23 cellular contexts compared by ENCODE assay signal in the genomic region with DNA sequence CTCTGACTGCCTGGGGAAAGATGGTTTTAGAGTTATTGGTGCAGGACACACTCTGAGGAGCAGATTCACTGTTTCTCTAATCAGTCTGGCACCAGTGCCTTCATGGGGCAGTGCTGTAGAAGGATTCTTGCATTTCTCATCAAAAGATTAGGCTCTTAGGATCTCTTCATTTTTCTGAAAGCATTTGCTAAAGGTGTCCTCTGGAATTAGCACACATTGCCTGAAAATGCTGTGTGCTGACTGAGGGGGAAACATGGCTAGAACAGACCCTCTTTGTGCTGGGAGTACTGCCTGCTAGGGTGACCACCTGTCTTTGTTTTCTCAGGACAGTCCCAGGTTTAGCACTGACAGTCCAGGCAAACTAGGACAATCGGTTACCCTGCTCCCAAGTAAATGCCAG.
A peak's percentile ranks its signal among the peaks of the same experiment; 100 is the strongest.
DNase-seq lines count a peak whose midpoint lies in the region; ATAC-seq and TF ChIP-seq lines count a peak whose summit lies in the region.
"Had no signal": no experiment of that assay in that cellular context is flagged by ENCODE, and none has a peak within 500 bp of the region (broad histone marks: within the 10 kb centered on the region; RNA-seq: fewer than 3 reads in every experiment).

No MANE protein-coding gene starts in this region.

- WGBS in gastroesophageal sphincter (ENCODE audit: low coverage in 1 of 2), 2 donors = 100% methylated on average over 1 of the region's 1 CpG; no CpG with 5 or more reads in 1 of the 2 donors

- H3K27ac Mint-ChIP-seq in GM23338 = no peak overlapping the region
- H3K27ac Mint-ChIP-seq: CD4-positive, CD25-positive, alpha-beta regulatory T cell had no signal

- ATAC-seq in GM23338 = no peak
- ATAC-seq in gastroesophageal sphincter = no peak
- ATAC-seq in HG02798 (IDR thresholded peaks at IDR 0.05; ENCODE audit: poor library complexity, unreplicated experiment) = no peak
- ATAC-seq: GM12878 had no signal

- no peaks in the 10 kb centered on the region for H3K9me3 ChIP-seq in gastroesophageal sphincter
- H3K9me3 ChIP-seq: Caco-2, Peyer's patch, SJCRH30 had no signal

- H3K4me1 Mint-ChIP-seq in GM23338 = peaks cover 5% of the 10 kb centered on the region; the same call in 1 of the 3 replicates

- H3K27ac ChIP-seq in GM23338 (ENCODE audit: low read depth) = no peak overlapping the region
- H3K27ac ChIP-seq in VCaP = peak overlapping the region; percentile 31; the same call in 1 of the 2 replicates
- peak overlapping the region in 3 of 4 donors; percentile 14 to 39 (median 20) for H3K27ac ChIP-seq in gastroesophageal sphincter
- H3K27ac ChIP-seq: Peyer's patch, SJCRH30 had no signal

- H2AFZ ChIP-seq in GM23338 = 0 out of 2 replicates have a peak overlapping the region, but pooled peaks have one; percentile 7

- H3K4me3 Mint-ChIP-seq in GM23338 = no peak overlapping the region
- H3K4me3 Mint-ChIP-seq: CD4-positive, CD25-positive, alpha-beta regulatory T cell; IgD-negative memory B cell had no signal

- H3K79me2 ChIP-seq in GM23338 (replicated peaks; ENCODE audit: insufficient read depth) = no peaks in the 10 kb centered on the region

- no peaks in the 10 kb centered on the region for H3F3A ChIP-seq in GM23338 (replicated peaks; ENCODE audit: low read depth)

- TF ChIP-seq CTCF in GM23338 (conservative IDR thresholded peaks at IDR 0.05; ENCODE audit: low read depth in 2 of 2) (no peak), VCaP (conservative IDR thresholded peaks at IDR 0.05) (no peak), gastroesophageal sphincter (IDR thresholded peaks at IDR 0.05) (no peak)

- H3K4me1 ChIP-seq in GM23338 (ENCODE audit: insufficient read depth) = no peaks in the 10 kb centered on the region
- H3K4me1 ChIP-seq in gastroesophageal sphincter = peaks cover 0 to 6% (median 0%) of the 10 kb centered on the region in 3 donors
- H3K4me1 ChIP-seq: Caco-2, Peyer's patch, SJCRH30 had no signal

- peaks cover 10% of the 10 kb centered on the region; the same call in 2 of the 3 replicates for H3K9me3 Mint-ChIP-seq in GM23338

- no peak overlapping the region for H3K4me2 ChIP-seq in GM23338

- no peak for TF ChIP-seq POLR2A in gastroesophageal sphincter (IDR thresholded peaks at IDR 0.05)

- DNase-seq in GM23338 (ENCODE audit: low spot score) (no peak), retina (peak; percentile 11), NCI-H1417 (lab: John Stamatoyannopoulos, UW) (no peak), RKO (ENCODE audit: low spot score) (no peak), COLO829 (ENCODE audit: low spot score) (no peak)
- DNase-seq: Caco-2; CD4-positive, CD25-positive, alpha-beta regulatory T cell; DMS 273 treated with DMSO at 0.1 percent for 48 hours; GOT3; MV-4-11; NCI-H1105 treated with DMSO at 0.1 percent for 48 hours; NCI-H1694; NCI-H2081; NCI-H2171; NCI-H524 treated with DMSO at 0.1 percent for 48 hours; NCI-H82; Peyer's patch had no signal

- H3K9me2 ChIP-seq in GM23338 (ENCODE audit: insufficient read depth) = no peaks in the 10 kb centered on the region

- H3K27me3 Mint-ChIP-seq in GM23338 (ENCODE audit: insufficient read depth, low read depth, poor library complexity) = peaks cover 1% of the 10 kb centered on the region
- H3K27me3 Mint-ChIP-seq: IgD-negative memory B cell had no signal

- H3K4me3 ChIP-seq in GM23338 (no peak overlapping the region), gastroesophageal sphincter (no peak overlapping the region)
- H3K4me3 ChIP-seq: GM12878, Peyer's patch, SJCRH30 had no signal

- peaks cover 3% of the 10 kb centered on the region for H3K36me3 ChIP-seq in GM23338 (ENCODE audit: insufficient read depth)
- no peaks in the 10 kb centered on the region for H3K36me3 ChIP-seq in gastroesophageal sphincter
- H3K36me3 ChIP-seq: Peyer's patch, SJCRH30 had no signal

- H3K36me3 Mint-ChIP-seq in GM23338 (ENCODE audit: low read depth) = no peaks in the 10 kb centered on the region; the same call in 2 of the 3 replicates
- H3K36me3 Mint-ChIP-seq: CD4-positive, CD25-positive, alpha-beta regulatory T cell had no signal

- TF ChIP-seq EP300 in gastroesophageal sphincter (IDR thresholded peaks at IDR 0.05) = no peak

- no peaks in the 10 kb centered on the region for H4K20me1 ChIP-seq in GM23338 (replicated peaks; ENCODE audit: insufficient read depth)

- H3K27me3 ChIP-seq in GM23338 (ENCODE audit: insufficient read depth) (no peaks in the 10 kb centered on the region), gastroesophageal sphincter (no peaks in the 10 kb centered on the region)
- H3K27me3 ChIP-seq: Peyer's patch, SJCRH30 had no signal

TF ChIP-seq in GM23338, 12 proteins besides CTCF, POLR2A, EP300 and RAD21 (continues in another document):
- no peak for TF ChIP-seq EZH2phosphoT487 (IDR thresholded peaks at IDR 0.05; ENCODE audit: unreplicated experiment)
- TF ChIP-seq, protein P1, sequence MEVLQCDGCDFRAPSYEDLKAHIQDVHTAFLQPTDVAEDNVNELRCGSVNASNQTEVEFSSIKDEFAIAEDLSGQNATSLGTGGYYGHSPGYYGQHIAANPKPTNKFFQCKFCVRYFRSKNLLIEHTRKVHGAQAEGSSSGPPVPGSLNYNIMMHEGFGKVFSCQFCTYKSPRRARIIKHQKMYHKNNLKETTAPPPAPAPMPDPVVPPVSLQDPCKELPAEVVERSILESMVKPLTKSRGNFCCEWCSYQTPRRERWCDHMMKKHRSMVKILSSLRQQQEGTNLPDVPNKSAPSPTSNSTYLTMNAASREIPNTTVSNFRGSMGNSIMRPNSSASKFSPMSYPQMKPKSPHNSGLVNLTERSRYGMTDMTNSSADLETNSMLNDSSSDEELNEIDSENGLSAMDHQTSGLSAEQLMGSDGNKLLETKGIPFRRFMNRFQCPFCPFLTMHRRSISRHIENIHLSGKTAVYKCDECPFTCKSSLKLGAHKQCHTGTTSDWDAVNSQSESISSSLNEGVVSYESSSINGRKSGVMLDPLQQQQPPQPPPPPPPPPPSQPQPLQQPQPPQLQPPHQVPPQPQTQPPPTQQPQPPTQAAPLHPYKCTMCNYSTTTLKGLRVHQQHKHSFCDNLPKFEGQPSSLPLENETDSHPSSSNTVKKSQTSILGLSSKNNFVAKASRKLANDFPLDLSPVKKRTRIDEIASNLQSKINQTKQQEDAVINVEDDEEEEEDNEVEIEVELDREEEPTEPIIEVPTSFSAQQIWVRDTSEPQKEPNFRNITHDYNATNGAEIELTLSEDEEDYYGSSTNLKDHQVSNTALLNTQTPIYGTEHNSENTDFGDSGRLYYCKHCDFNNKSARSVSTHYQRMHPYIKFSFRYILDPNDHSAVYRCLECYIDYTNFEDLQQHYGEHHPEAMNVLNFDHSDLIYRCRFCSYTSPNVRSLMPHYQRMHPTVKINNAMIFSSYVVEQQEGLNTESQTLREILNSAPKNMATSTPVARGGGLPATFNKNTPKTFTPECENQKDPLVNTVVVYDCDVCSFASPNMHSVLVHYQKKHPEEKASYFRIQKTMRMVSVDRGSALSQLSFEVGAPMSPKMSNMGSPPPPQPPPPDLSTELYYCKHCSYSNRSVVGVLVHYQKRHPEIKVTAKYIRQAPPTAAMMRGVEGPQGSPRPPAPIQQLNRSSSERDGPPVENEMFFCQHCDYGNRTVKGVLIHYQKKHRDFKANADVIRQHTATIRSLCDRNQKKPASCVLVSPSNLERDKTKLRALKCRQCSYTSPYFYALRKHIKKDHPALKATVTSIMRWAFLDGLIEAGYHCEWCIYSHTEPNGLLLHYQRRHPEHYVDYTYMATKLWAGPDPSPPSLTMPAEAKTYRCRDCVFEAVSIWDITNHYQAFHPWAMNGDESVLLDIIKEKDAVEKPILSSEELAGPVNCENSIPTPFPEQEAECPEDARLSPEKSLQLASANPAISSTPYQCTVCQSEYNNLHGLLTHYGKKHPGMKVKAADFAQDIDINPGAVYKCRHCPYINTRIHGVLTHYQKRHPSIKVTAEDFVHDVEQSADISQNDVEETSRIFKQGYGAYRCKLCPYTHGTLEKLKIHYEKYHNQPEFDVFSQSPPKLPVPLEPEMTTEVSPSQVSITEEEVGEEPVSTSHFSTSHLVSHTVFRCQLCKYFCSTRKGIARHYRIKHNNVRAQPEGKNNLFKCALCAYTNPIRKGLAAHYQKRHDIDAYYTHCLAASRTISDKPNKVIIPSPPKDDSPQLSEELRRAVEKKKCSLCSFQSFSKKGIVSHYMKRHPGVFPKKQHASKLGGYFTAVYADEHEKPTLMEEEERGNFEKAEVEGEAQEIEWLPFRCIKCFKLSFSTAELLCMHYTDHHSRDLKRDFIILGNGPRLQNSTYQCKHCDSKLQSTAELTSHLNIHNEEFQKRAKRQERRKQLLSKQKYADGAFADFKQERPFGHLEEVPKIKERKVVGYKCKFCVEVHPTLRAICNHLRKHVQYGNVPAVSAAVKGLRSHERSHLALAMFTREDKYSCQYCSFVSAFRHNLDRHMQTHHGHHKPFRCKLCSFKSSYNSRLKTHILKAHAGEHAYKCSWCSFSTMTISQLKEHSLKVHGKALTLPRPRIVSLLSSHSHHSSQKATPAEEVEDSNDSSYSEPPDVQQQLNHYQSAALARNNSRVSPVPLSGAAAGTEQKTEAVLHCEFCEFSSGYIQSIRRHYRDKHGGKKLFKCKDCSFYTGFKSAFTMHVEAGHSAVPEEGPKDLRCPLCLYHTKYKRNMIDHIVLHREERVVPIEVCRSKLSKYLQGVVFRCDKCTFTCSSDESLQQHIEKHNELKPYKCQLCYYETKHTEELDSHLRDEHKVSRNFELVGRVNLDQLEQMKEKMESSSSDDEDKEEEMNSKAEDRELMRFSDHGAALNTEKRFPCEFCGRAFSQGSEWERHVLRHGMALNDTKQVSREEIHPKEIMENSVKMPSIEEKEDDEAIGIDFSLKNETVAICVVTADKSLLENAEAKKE (CRISPR knock-in tag; IDR thresholded peaks at IDR 0.05) = no peak
- TF ChIP-seq NANOG (IDR thresholded peaks at IDR 0.05; ENCODE audit: borderline replicate concordance) = no peak
- no peak for TF ChIP-seq EZH2 (IDR thresholded peaks at IDR 0.05; ENCODE audit: low read depth, unreplicated experiment)
